23 cellular contexts compared by ENCODE assay signal in genomic region chr9:99873943-99874584, GRCh38. TPM values are rescaled to one million over a fixed set of nuclear protein-coding genes. Genes with fewer than 3 reads are reported as not detected.
DNase-seq lines count a peak whose midpoint lies in the region; ATAC-seq and TF ChIP-seq lines count a peak whose summit lies in the region.
"Had no signal": no experiment of that assay in that cellular context is flagged by ENCODE, and none has a peak within 500 bp of the region (broad histone marks: within the 10 kb centered on the region; RNA-seq: fewer than 3 reads in every experiment).

No MANE protein-coding gene starts in this region.

- H3K27ac Mint-ChIP-seq in activated T-cell treated with anti-CD3 and anti-CD28 coated beads, Interleukin-2, amount 50 U/mL, for 24 hours, result peak overlapping the region; percentile 88
- peak overlapping the region; percentile 27 for H3K27ac Mint-ChIP-seq in activated T-cell treated with anti-CD3 and anti-CD28 coated beads, Interleukin-2, amount 50 U/mL, for 72 hours
- H3K27ac Mint-ChIP-seq: memory B cell; progenitor cell of endocrine pancreas; stimulated activated naive B cell treated with anti-CD40 and anti-IgM and Interleukin-4, amounts not matched to agents 10 μg/mL and 1 μg/mL and 100 μg/mL, for 72 hours had no signal

- no peak for DNase-seq in activated T-cell treated with anti-CD3 and anti-CD28 coated beads, Interleukin-2, amount 50 U/mL, for 24 hours
- DNase-seq in activated T-cell treated with anti-CD3 and anti-CD28 coated beads for 4 hours (no peak), EH (ENCODE audit: low read depth) (peak; percentile 15), foreskin keratinocyte (no peak), SKM-1 treated with dmso at 0.1 percent for 144 hours (lab: John Stamatoyannopoulos, UW; ENCODE audit: unreplicated experiment) (no peak)
- DNase-seq in activated T-cell treated with anti-CD3 and anti-CD28 coated beads, Interleukin-2, amount 50 U/mL, for 72 hours, result peak; percentile 25 to 29
- DNase-seq: activated CD4-positive, alpha-beta T cell treated with anti-CD3 and anti-CD28 coated beads, Interleukin-2, amount 50 U/mL, for 4 hours; DMS79 treated with DMSO at 0.1 percent for 48 hours; effector CD8-positive, alpha-beta T cell; foreskin melanocyte; NCI-H2029 treated with DMSO at 0.1 percent for 48 hours; NCI-H82; sigmoid colon; stimulated activated naive B cell treated with anti-CD40 and anti-IgM and Interleukin-4, amounts not matched to agents 10 μg/mL and 1 μg/mL and 100 μg/mL, for 72 hours; T-helper 2 cell had no signal

- H3K4me3 Mint-ChIP-seq in activated T-cell treated with anti-CD3 and anti-CD28 coated beads, Interleukin-2, amount 50 U/mL, for 24 hours, result no peak overlapping the region
- peak overlapping the region; percentile 28 to 52 for H3K4me3 Mint-ChIP-seq in activated T-cell treated with anti-CD3 and anti-CD28 coated beads, Interleukin-2, amount 50 U/mL, for 72 hours
- H3K4me3 Mint-ChIP-seq: memory B cell; stimulated activated naive B cell treated with anti-CD40 and anti-IgM and Interleukin-4, amounts not matched to agents 10 μg/mL and 1 μg/mL and 100 μg/mL, for 72 hours had no signal

- no peak for TF ChIP-seq CTCF in foreskin keratinocyte (conservative IDR thresholded peaks at IDR 0.05)

- no peak overlapping the region for H3K27ac ChIP-seq in foreskin keratinocyte
- H3K27ac ChIP-seq: breast epithelium, sigmoid colon, SK-N-MC had no signal

- peak; percentile 77 to 86 for ATAC-seq in activated T-cell treated with anti-CD3 and anti-CD28 coated beads, Interleukin-2, amount 50 U/mL, for 72 hours (replicated peaks in 1 of 2)
- ATAC-seq in foreskin keratinocyte (peak; percentile 28), HG03460 (IDR thresholded peaks at IDR 0.05; ENCODE audit: unreplicated experiment) (no peak), GM19351 (IDR thresholded peaks at IDR 0.05; ENCODE audit: unreplicated experiment) (no peak)

- no peaks in the 10 kb centered on the region for H3K36me3 Mint-ChIP-seq in activated T-cell treated with anti-CD3 and anti-CD28 coated beads, Interleukin-2, amount 50 U/mL, for 24 hours (ENCODE audit: low read depth)
- no peaks in the 10 kb centered on the region for H3K36me3 Mint-ChIP-seq in activated T-cell treated with anti-CD3 and anti-CD28 coated beads, Interleukin-2, amount 50 U/mL, for 72 hours (ENCODE audit: insufficient read depth in 2 of 2)

- H3K4me1 Mint-ChIP-seq in activated T-cell treated with anti-CD3 and anti-CD28 coated beads, Interleukin-2, amount 50 U/mL, for 24 hours (ENCODE audit: low read depth), result peaks cover 20% of the 10 kb centered on the region
- H3K4me1 Mint-ChIP-seq in activated T-cell treated with anti-CD3 and anti-CD28 coated beads, Interleukin-2, amount 50 U/mL, for 72 hours (ENCODE audit: low read depth), result peaks cover 35% of the 10 kb centered on the region

- no peaks in the 10 kb centered on the region for H3K9me3 Mint-ChIP-seq in activated T-cell treated with anti-CD3 and anti-CD28 coated beads, Interleukin-2, amount 50 U/mL, for 24 hours
- peaks cover 0 to 2% of the 10 kb centered on the region in 2 donors for H3K9me3 Mint-ChIP-seq in activated T-cell treated with anti-CD3 and anti-CD28 coated beads, Interleukin-2, amount 50 U/mL, for 72 hours

- H3K27me3 Mint-ChIP-seq in activated T-cell treated with anti-CD3 and anti-CD28 coated beads, Interleukin-2, amount 50 U/mL, for 24 hours, result peaks cover 6% of the 10 kb centered on the region
- H3K27me3 Mint-ChIP-seq in activated T-cell treated with anti-CD3 and anti-CD28 coated beads, Interleukin-2, amount 50 U/mL, for 72 hours (ENCODE audit: low read depth), result peaks cover 36% of the 10 kb centered on the region
- H3K27me3 Mint-ChIP-seq: memory B cell; progenitor cell of endocrine pancreas; stimulated activated naive B cell treated with anti-CD40 and anti-IgM and Interleukin-4, amounts not matched to agents 10 μg/mL and 1 μg/mL and 100 μg/mL, for 72 hours had no signal

- H3K4me1 ChIP-seq in foreskin keratinocyte, result no peaks in the 10 kb centered on the region
- H3K4me1 ChIP-seq: breast epithelium, HAP-1, sigmoid colon had no signal

- H3K27me3 ChIP-seq in foreskin keratinocyte, result peaks cover 37% of the 10 kb centered on the region
- H3K27me3 ChIP-seq: breast epithelium, sigmoid colon had no signal

RNA-seq across cellular contexts. Expression of gene STX17, which starts 32.4 kb away (rescaled TPM):
- total RNA-seq in activated T-cell treated with anti-CD3 and anti-CD28 coated beads, Interleukin-2, amount 50 U/mL, for 72 hours, result 10 to 100 TPM; 32.1 to 35.3 TPM
- total RNA-seq in foreskin keratinocyte, result 14.9 and 16.2 TPM in 2 replicates
- 2.2 and 2.8 TPM in 2 replicates for polyA plus RNA-seq in foreskin keratinocyte

RNA-seq across cellular contexts. Expression of gene NR4A3, which starts 52.4 kb away (rescaled TPM):
- 10 to 100 TPM; 53.0 to 53.1 TPM for total RNA-seq in activated T-cell treated with anti-CD3 and anti-CD28 coated beads, Interleukin-2, amount 50 U/mL, for 72 hours
- 0.04 and 0.07 TPM in 2 replicates for total RNA-seq in foreskin keratinocyte
- 0.01 TPM in 1 of 2 replicates, not detected in the other for polyA plus RNA-seq in foreskin keratinocyte
- total RNA-seq: epithelial cell of proximal tubule had no signal

Comparison
In these comparisons a context has a peak if more than half of its experiments do, and no peak if none do; other contexts are left out.
1. DNase-seq: peak in EH (single experiment) and activated T-cell treated with anti-CD3 and anti-CD28 coated beads, Interleukin-2, amount 50 U/mL, for 72 hours (2 of 2); none in activated T-cell treated with anti-CD3 and anti-CD28 coated beads, Interleukin-2, amount 50 U/mL, for 24 hours (single experiment), activated T-cell treated with anti-CD3 and anti-CD28 coated beads for 4 hours (single experiment), foreskin keratinocyte (0 of 2) and SKM-1 treated with dmso at 0.1 percent for 144 hours (single experiment).
2. ATAC-seq: peak in activated T-cell treated with anti-CD3 and anti-CD28 coated beads, Interleukin-2, amount 50 U/mL, for 72 hours (2 of 2) and foreskin keratinocyte (single experiment); none in HG03460 (single experiment) and GM19351 (single experiment).
3. RNA of gene NR4A3, which starts 52.4 kb away (total RNA-seq): 53.0 to 53.1 TPM in activated T-cell treated with anti-CD3 and anti-CD28 coated beads, Interleukin-2, amount 50 U/mL, for 72 hours; 0.04 to 0.07 TPM in foreskin keratinocyte; every median in the first group is over 10 times any median in the second.